ENCODE assay signal across 26 cellular contexts in genomic region chr13:40064154-40064713, GRCh38.
DNase-seq lines count a peak whose midpoint lies in the region; ATAC-seq, FAIRE-seq and TF ChIP-seq lines count a peak whose summit lies in the region.
"Had no signal": no experiment of that assay in that cellular context is flagged by ENCODE, and none has a peak within 500 bp of the region (broad histone marks: within the 10 kb centered on the region; RNA-seq: fewer than 3 reads in every experiment).

No MANE protein-coding gene starts in this region.

- WGBS in HepG2 (ENCODE audit: low lambda C conversion rate) = 19% methylated on average over 8 of the region's 8 CpGs

- H4K20me1 ChIP-seq in HepG2 (ENCODE audit: insufficient read depth, low read length) = no peaks in the 10 kb centered on the region

- TF ChIP-seq POLR2A in HepG2 (IDR thresholded peaks at IDR 0.05; ENCODE audit: insufficient read depth in 1 of 2, low read depth in 2 of 2, low read length in 2 of 2) (no peak), vagina (IDR thresholded peaks at IDR 0.05) (no peak)

- TF ChIP-seq CTCF in HepG2 (CRISPR knock-in tag; IDR thresholded peaks at IDR 0.05) = no peak
- TF ChIP-seq CTCF in vagina (IDR thresholded peaks at IDR 0.05) = no peak

- peak overlapping the region; percentile 20 for H3K4me3 Mint-ChIP-seq in stimulated activated naive CD8-positive, alpha-beta T cell treated with anti-CD3 and anti-CD28 coated beads, Interleukin-15, Interleukin-2, amounts not matched to agents 100 ng/mL and 50 ng/mL, for 24 hours
- H3K4me3 Mint-ChIP-seq: activated B cell treated with CpG ODN at 0.5 μM for 24 hours; activated CD4-positive, alpha-beta memory T cell treated with anti-CD3 and anti-CD28 coated beads, Interleukin-2, amount 10 ng/mL, durations not matched to agents 7 days and 5 days; activated naive CD8-positive, alpha-beta T cell; CD4-positive, alpha-beta T cell; mesothelial cell of epicardium; neural crest cell; T-helper 2 cell treated with Interferon-gamma antibody and Interleukin-4, amounts not matched to agents 5 μg/mL and 100 μg/mL, for 36 hours had no signal

- no peak for TF ChIP-seq RAD21 in HepG2 (CRISPR knock-in tag; IDR thresholded peaks at IDR 0.05)

- in situ Hi-C loops in HepG2 (cut with HindIII; ENCODE audit: extremely low pct_ligation_motif_present, low pct_unique_long_range_greater_than_20kb) (no loop called here), ACHN (cut with HindIII; ENCODE audit: low pct_ligation_motif_present, low pct_unique_long_range_greater_than_20kb, low sequenced_read_pairs) (no loop called here)

- no peak for DNase-seq in stimulated activated naive CD8-positive, alpha-beta T cell treated with anti-CD3 and anti-CD28 coated beads, Interleukin-15, Interleukin-2, amounts not matched to agents 100 U/mL and 50 U/mL, for 24 hours
- DNase-seq in T1000 (lab: John Stamatoyannopoulos, UW) (peak; percentile 22), HepG2 (ENCODE audit: low spot score) (peak; percentile 65), vagina (ENCODE audit: extremely low spot score in 2 of 2) (no peak), HPDE6-E6E7 (ENCODE audit: extremely low spot score) (no peak), Right ventricle myocardium superior (no peak), ACHN (no peak)
- DNase-seq: activated B cell treated with CpG ODN at 0.5 μM for 24 hours; activated CD4-positive, alpha-beta memory T cell treated with anti-CD3 and anti-CD28 coated beads, Interleukin-2, amount 10 ng/mL, durations not matched to agents 7 days and 5 days; CD4-positive, alpha-beta T cell; DND-41; NCI-H1105; NCI-H2107; NCI-H524 treated with DMSO at 0.1 percent for 48 hours; SIG-M5; stimulated activated CD4-positive, alpha-beta T cell treated with anti-CD3 and anti-CD28 coated beads, Interleukin-12 subunit alpha, Interleukin-12 subunit beta, amount 100 ng/mL, for 4 hours; stimulated activated CD8-positive, alpha-beta memory T cell treated with anti-CD3 and anti-CD28 coated beads, Interleukin-4, amount 100 ng/mL, for 48 hours had no signal

- H2AFZ ChIP-seq in HepG2 (ENCODE audit: low read length) = no peak overlapping the region

- H3K36me3 Mint-ChIP-seq in stimulated activated naive CD8-positive, alpha-beta T cell treated with anti-CD3 and anti-CD28 coated beads, Interleukin-15, Interleukin-2, amounts not matched to agents 100 ng/mL and 50 ng/mL, for 24 hours (ENCODE audit: low read depth) = no peaks in the 10 kb centered on the region
- H3K36me3 Mint-ChIP-seq: activated naive CD8-positive, alpha-beta T cell; mesothelial cell of epicardium had no signal

- CTCF ChIA-PET in HepG2 (lab: Yijun Ruan, JAX; ENCODE audit: low intra/inter-chr PET ratio, low total read pairs) = no interaction called here

- no peak for ATAC-seq in stimulated activated naive CD8-positive, alpha-beta T cell treated with anti-CD3 and anti-CD28 coated beads, Interleukin-15, Interleukin-2, amounts not matched to agents 100 U/mL and 50 U/mL, for 24 hours
- peak; percentile 31 for ATAC-seq in HepG2
- no peak for ATAC-seq in Right ventricle myocardium superior (ENCODE audit: poor library complexity)
- ATAC-seq: gastroesophageal sphincter had no signal

- TF ChIP-seq EP300 in HepG2 (IDR thresholded peaks at IDR 0.05; ENCODE audit: low read depth in 2 of 2, low read length in 2 of 2) = no peak
- TF ChIP-seq EP300 in HepG2 (CRISPR knock-in tag; IDR thresholded peaks at IDR 0.05; ENCODE audit: borderline replicate concordance) = no peak

- H3K79me2 ChIP-seq in HepG2 (ENCODE audit: insufficient read depth, low read length) = no peaks in the 10 kb centered on the region

- peak overlapping the region; percentile 67 for H3K4me2 ChIP-seq in HepG2 (ENCODE audit: low read depth, low read length)
- H3K4me2 ChIP-seq: KMS-11 had no signal

- peak overlapping the region; percentile 53 for H3K27ac Mint-ChIP-seq in stimulated activated naive CD8-positive, alpha-beta T cell treated with anti-CD3 and anti-CD28 coated beads, Interleukin-15, Interleukin-2, amounts not matched to agents 100 ng/mL and 50 ng/mL, for 24 hours
- H3K27ac Mint-ChIP-seq: activated B cell treated with CpG ODN at 0.5 μM for 24 hours; activated CD4-positive, alpha-beta memory T cell treated with anti-CD3 and anti-CD28 coated beads, Interleukin-2, amount 10 ng/mL, durations not matched to agents 7 days and 5 days; activated naive CD8-positive, alpha-beta T cell; CD4-positive, alpha-beta T cell; mesothelial cell of epicardium; T-helper 2 cell treated with Interferon-gamma antibody and Interleukin-4, amounts not matched to agents 5 μg/mL and 100 μg/mL, for 36 hours had no signal

- peak; percentile 56 for FAIRE-seq in HepG2 (lab: Jason Lieb, UNC)
- FAIRE-seq: GM18507 had no signal

- H3K27me3 Mint-ChIP-seq in stimulated activated naive CD8-positive, alpha-beta T cell treated with anti-CD3 and anti-CD28 coated beads, Interleukin-15, Interleukin-2, amounts not matched to agents 100 ng/mL and 50 ng/mL, for 24 hours = no peaks in the 10 kb centered on the region
- H3K27me3 Mint-ChIP-seq: activated B cell treated with CpG ODN at 0.5 μM for 24 hours; activated CD4-positive, alpha-beta memory T cell treated with anti-CD3 and anti-CD28 coated beads, Interleukin-2, amount 10 ng/mL, durations not matched to agents 7 days and 5 days; activated naive CD8-positive, alpha-beta T cell; CD4-positive, alpha-beta T cell had no signal

- peaks cover 69% of the 10 kb centered on the region for H3K4me1 ChIP-seq in HepG2 (ENCODE audit: insufficient read depth, low read length)
- peaks cover 37% of the 10 kb centered on the region for H3K4me1 ChIP-seq in vagina

- H3K27ac ChIP-seq in HepG2 (ENCODE audit: extremely low read length, insufficient read depth, low read length) (peak overlapping the region; percentile 41), vagina (peak overlapping the region; percentile 23)
- H3K27ac ChIP-seq: cardiac muscle cell, gastroesophageal sphincter, KMS-11 had no signal

- no peak overlapping the region for H3K9ac ChIP-seq in HepG2 (ENCODE audit: insufficient read depth, low read depth, low read length)
- H3K9ac ChIP-seq: KMS-11 had no signal

- H3K36me3 ChIP-seq in HepG2 (replicated peaks in 1 of 2; ENCODE audit: control insufficient read depth in 1 of 2, insufficient read depth in 2 of 2, low read length in 2 of 2) = no peaks in the 10 kb centered on the region
- no peaks in the 10 kb centered on the region for H3K36me3 ChIP-seq in vagina
- H3K36me3 ChIP-seq: cardiac muscle cell, gastroesophageal sphincter had no signal

- peak overlapping the region in 1 of 3 experiments; percentile 44; a peak in 2 of 6 replicates for H3K4me3 ChIP-seq in HepG2 (replicated peaks in 1 of 3; ENCODE audit: insufficient read depth in 1 of 3, low read depth in 2 of 3, low read length in 3 of 3)
- H3K4me3 ChIP-seq in vagina = no peak overlapping the region
- H3K4me3 ChIP-seq: cardiac muscle cell, gastroesophageal sphincter had no signal

- no peaks in the 10 kb centered on the region for H3K9me3 Mint-ChIP-seq in stimulated activated naive CD8-positive, alpha-beta T cell treated with anti-CD3 and anti-CD28 coated beads, Interleukin-15, Interleukin-2, amounts not matched to agents 100 ng/mL and 50 ng/mL, for 24 hours
- H3K9me3 Mint-ChIP-seq: activated B cell treated with CpG ODN at 0.5 μM for 24 hours; activated CD4-positive, alpha-beta memory T cell treated with anti-CD3 and anti-CD28 coated beads, Interleukin-2, amount 10 ng/mL, durations not matched to agents 7 days and 5 days; CD4-positive, alpha-beta T cell; mesothelial cell of epicardium; neural crest cell; T-helper 2 cell treated with Interferon-gamma antibody and Interleukin-4, amounts not matched to agents 5 μg/mL and 100 μg/mL, for 36 hours had no signal

- H3K9me3 ChIP-seq in HepG2 (ENCODE audit: low read length) = no peaks in the 10 kb centered on the region
- no peaks in the 10 kb centered on the region for H3K9me3 ChIP-seq in vagina
- H3K9me3 ChIP-seq: gastroesophageal sphincter had no signal

- no TSS peak for BruUV-seq in HepG2 (replicated peaks; lab: Mats Ljungman, UMichigan)

- H3K27me3 ChIP-seq in HepG2 (ENCODE audit: control insufficient read depth in 1 of 2, insufficient read depth in 2 of 2, low read length in 2 of 2) = no peaks in the 10 kb centered on the region; a peak in 1 of 5 replicates
- H3K27me3 ChIP-seq in vagina = no peaks in the 10 kb centered on the region
- H3K27me3 ChIP-seq: cardiac muscle cell, gastroesophageal sphincter had no signal

- peaks cover 39% of the 10 kb centered on the region for H3K4me1 Mint-ChIP-seq in stimulated activated naive CD8-positive, alpha-beta T cell treated with anti-CD3 and anti-CD28 coated beads, Interleukin-15, Interleukin-2, amounts not matched to agents 100 ng/mL and 50 ng/mL, for 24 hours (ENCODE audit: low read depth)

- intact Hi-C loops in HepG2 (cut with micrococcal nuclease; ENCODE audit: unreplicated experiment) (loop anchor here (5.0 kb wide), 1 partner anchor 122 kb away; no protein-coding TSS in a partner anchor), vagina (cut with DNase I) (no loop called here), Right ventricle myocardium superior (cut with DNase I) (no loop called here)

- POLR2A ChIA-PET in HepG2 (lab: Yijun Ruan, JAX) = no interaction called here

TF ChIP-seq in HepG2, 621 proteins besides CTCF, POLR2A, EP300 and RAD21 (continues in another document):
- TF ChIP-seq ZNF543 (CRISPR knock-in tag; IDR thresholded peaks at IDR 0.05) (no peak), TOPORS (CRISPR knock-in tag; IDR thresholded peaks at IDR 0.05) (no peak), TOE1 (CRISPR knock-in tag; IDR thresholded peaks at IDR 0.05) (no peak), BRD4 (CRISPR knock-in tag; IDR thresholded peaks at IDR 0.05) (no peak), FLYWCH1 (CRISPR knock-in tag; IDR thresholded peaks at IDR 0.05) (no peak), ZBTB34 (CRISPR knock-in tag; IDR thresholded peaks at IDR 0.05) (no peak), SRSF9 (IDR thresholded peaks at IDR 0.05; ENCODE audit: borderline replicate concordance, insufficient read depth, low read depth, low read length, poor library complexity, severe bottlenecking) (no peak), PAX8 (CRISPR knock-in tag; IDR thresholded peaks at IDR 0.05; ENCODE audit: borderline replicate concordance) (no peak), ZNF549 (CRISPR knock-in tag; IDR thresholded peaks at IDR 0.05) (no peak)

Comparison
In these comparisons a context has a peak if more than half of its experiments do, and no peak if none do; other contexts are left out.
1. DNase-seq: peak in T1000 (single experiment) and HepG2 (single experiment); none in stimulated activated naive CD8-positive, alpha-beta T cell treated with anti-CD3 and anti-CD28 coated beads, Interleukin-15, Interleukin-2, amounts not matched to agents 100 U/mL and 50 U/mL, for 24 hours (single experiment), vagina (0 of 2), HPDE6-E6E7 (single experiment), Right ventricle myocardium superior (single experiment) and ACHN (single experiment).